1 cellular context compared by ENCODE assay signal in genomic region chr17:46764335-46764708, GRCh38.
TF ChIP-seq lines count a peak whose summit lies in the region.

No MANE protein-coding gene starts in this region.

TF ChIP-seq in HepG2, 621 proteins besides CTCF, POLR2A, EP300 and RAD21 (continued from another document):
- TF ChIP-seq HBP1 (CRISPR knock-in tag; IDR thresholded peaks at IDR 0.05; ENCODE audit: low read depth): no peak
- no peak for TF ChIP-seq ZMYM2 (CRISPR knock-in tag; IDR thresholded peaks at IDR 0.05)
- TF ChIP-seq STAG1 (CRISPR knock-in tag; IDR thresholded peaks at IDR 0.05): no peak
